In the genomic region with DNA sequence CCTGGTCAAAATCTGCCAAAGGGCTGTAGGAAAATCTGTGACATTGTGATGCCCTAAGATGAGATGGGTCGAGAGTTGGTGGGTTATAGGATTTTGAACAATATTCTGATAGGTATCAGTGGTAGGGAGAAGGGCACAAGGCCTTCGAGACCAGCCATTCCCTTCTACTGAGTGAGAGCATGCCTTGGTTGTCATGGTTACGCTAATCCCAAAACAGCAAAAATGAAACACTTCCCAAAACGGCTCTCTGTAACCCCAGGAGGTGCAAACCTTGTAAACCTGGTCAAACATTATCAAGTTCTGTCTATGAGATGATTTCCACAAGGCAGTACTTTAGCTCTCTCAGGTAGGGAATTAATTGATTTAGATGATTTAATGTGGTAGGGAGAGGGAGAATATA, we compare ENCODE assay signal across 8 cellular contexts.
"Had no signal": no experiment of that assay in that cellular context is flagged by ENCODE, and none has a peak within 500 bp of the region (broad histone marks: within the 10 kb centered on the region; RNA-seq: fewer than 3 reads in every experiment).

No MANE protein-coding gene starts in this region.

- DNase-seq: H9, HCEC 1CT had no signal

- H3K9ac ChIP-seq: KMS-11 had no signal

- ATAC-seq: GM23338 had no signal

- H3K4me3 Mint-ChIP-seq: GM23338, H9, IgD-negative memory B cell had no signal

- H3K4me3 ChIP-seq: GM23338 had no signal

- H3K27ac ChIP-seq: KMS-11 had no signal

- H3K27ac Mint-ChIP-seq: GM23338, IgD-negative memory B cell had no signal

- H3K36me3 Mint-ChIP-seq: IgD-negative memory B cell had no signal

- H2AFZ ChIP-seq: GM23338 had no signal

- H3K4me2 ChIP-seq: GM23338, KMS-11 had no signal

- FAIRE-seq: H1, H54, HTR-8/SVneo had no signal

- H3K4me1 Mint-ChIP-seq: IgD-negative memory B cell had no signal
